In genomic region chr10:16967866-16968721, GRCh38 we compare ENCODE assay signal across 8 cellular contexts.
A peak's percentile ranks its signal among the peaks of the same experiment; 100 is the strongest.
DNase-seq lines count a peak whose midpoint lies in the region; ATAC-seq, FAIRE-seq and TF ChIP-seq lines count a peak whose summit lies in the region.

No MANE protein-coding gene starts in this region.

- TF ChIP-seq CTCF in astrocyte of the spinal cord (IDR thresholded peaks at IDR 0.05; ENCODE audit: low read depth, low read length): no peak
- no peak for TF ChIP-seq CTCF in A673 (conservative IDR thresholded peaks at IDR 0.05; ENCODE audit: low read depth, low read length)

- no TSS peak for BruUV-seq in A673 (replicated peaks; lab: Mats Ljungman, UMichigan)

- H3K9ac ChIP-seq in iPS-20b (ENCODE audit: low read depth, low read length): peak overlapping the region; percentile 34; the same call in 1 of the 2 replicates
- no peak overlapping the region for H3K9ac ChIP-seq in stomach smooth muscle (ENCODE audit: low read length in 2 of 2)

- ATAC-seq in HG02642 (IDR thresholded peaks at IDR 0.05; ENCODE audit: poor library complexity, unreplicated experiment) (no peak), HG03457 (IDR thresholded peaks at IDR 0.05; ENCODE audit: unreplicated experiment) (no peak), HG02678 (IDR thresholded peaks at IDR 0.05; ENCODE audit: unreplicated experiment) (no peak)

- H3K27ac ChIP-seq in iPS-20b (ENCODE audit: low read length) (no peak overlapping the region), stomach smooth muscle (ENCODE audit: low read length) (peak overlapping the region; percentile 25), A673 (ENCODE audit: low read depth, low read length, poor library complexity, severe bottlenecking) (no peak overlapping the region)

- H3K27me3 ChIP-seq in iPS-20b (ENCODE audit: insufficient read depth, low read length): no peaks in the 10 kb centered on the region
- no peaks in the 10 kb centered on the region for H3K27me3 ChIP-seq in stomach smooth muscle (ENCODE audit: control insufficient read depth in 1 of 2, insufficient read depth in 2 of 2, low read length in 2 of 2)
- H3K27me3 ChIP-seq in A673 (replicated peaks; ENCODE audit: insufficient read depth, low read depth, low read length, poor library complexity): no peaks in the 10 kb centered on the region

- H3K9me3 ChIP-seq in iPS-20b (ENCODE audit: insufficient read depth, low read depth, low read length): no peaks in the 10 kb centered on the region
- H3K9me3 ChIP-seq in stomach smooth muscle (ENCODE audit: control insufficient read depth in 2 of 2, low read length in 2 of 2): no peaks in the 10 kb centered on the region
- H3K9me3 ChIP-seq in A673 (ENCODE audit: low read depth, low read length, poor library complexity, severe bottlenecking): no peaks in the 10 kb centered on the region

- POLR2A ChIA-PET in A673 (lab: Charles Lee; ENCODE audit: low non-redundant PET): interaction anchor here (0.6 kb wide), 1 partner anchor 262 kb away, joined by 3 read pairs; no protein-coding TSS in a partner anchor

- peak; percentile 64 for DNase-seq in HTR-8/SVneo (ENCODE audit: insufficient read length, low spot score)
- peak; percentile 94 for DNase-seq in astrocyte of the spinal cord (ENCODE audit: low read depth, low spot score)
- no peak for DNase-seq in A673 (ENCODE audit: low spot score)

- H3K36me3 ChIP-seq in iPS-20b (ENCODE audit: insufficient read depth, low read depth, low read length) (no peaks in the 10 kb centered on the region), stomach smooth muscle (ENCODE audit: control insufficient read depth in 2 of 2, insufficient read depth in 2 of 2, low read length in 2 of 2) (no peaks in the 10 kb centered on the region), A673 (ENCODE audit: insufficient read depth, low read length, poor library complexity, severe bottlenecking) (no peaks in the 10 kb centered on the region)

- in situ Hi-C loops in astrocyte of the spinal cord (cut with HindIII; ENCODE audit: low sequenced_read_pairs): no loop called here

- intact Hi-C loops in A673 (cut with micrococcal nuclease; ENCODE audit: unreplicated experiment): no loop called here

- CTCF ChIA-PET in A673 (lab: Charles Lee): no interaction called here

- H3K4me1 ChIP-seq in iPS-20b (ENCODE audit: insufficient read depth, low read length): peaks cover 26% of the 10 kb centered on the region
- H3K4me1 ChIP-seq in stomach smooth muscle (ENCODE audit: control insufficient read depth, insufficient read depth, low read length): peaks cover 15% of the 10 kb centered on the region
- peaks cover 28% of the 10 kb centered on the region for H3K4me1 ChIP-seq in A673 (ENCODE audit: insufficient read depth, low read length, poor library complexity, severe bottlenecking)

- H3K4me3 ChIP-seq in astrocyte of the spinal cord (ENCODE audit: low read depth, low read length): no peak overlapping the region
- H3K4me3 ChIP-seq in iPS-20b (ENCODE audit: low read length): no peak overlapping the region
- no peak overlapping the region for H3K4me3 ChIP-seq in stomach smooth muscle (ENCODE audit: low read length in 2 of 2)
- H3K4me3 ChIP-seq in A673 (ENCODE audit: low read depth, low read length, poor library complexity, severe bottlenecking): no peak overlapping the region

- FAIRE-seq in HTR-8/SVneo (lab: Jason Lieb, UNC): no peak
